Comparison of ENCODE assay signal across 10 cellular contexts in genomic region chr9:27108981-27109541, GRCh38. TPM values are rescaled to one million over a fixed set of nuclear protein-coding genes. Genes with fewer than 3 reads are reported as not detected.
DNase-seq lines count a peak whose midpoint lies in the region; ATAC-seq and TF ChIP-seq lines count a peak whose summit lies in the region.
"Had no signal": no experiment of that assay in that cellular context is flagged by ENCODE, and none has a peak within 500 bp of the region (broad histone marks: within the 10 kb centered on the region; RNA-seq: fewer than 3 reads in every experiment).

TEK (plus strand) TSS chr9:27109225; CDS start chr9:27109591, 366 bp downstream.

- H3K27ac Mint-ChIP-seq in endothelial cell (ENCODE audit: unreplicated experiment): peak within 1 kb of the TSS; percentile 98

- H3K27me3 ChIP-seq in left lung: no peaks in the 10 kb centered on the region

- peak within 1 kb of the TSS; percentile 56 to 65 for H3K27ac ChIP-seq in left lung

- peaks cover 57% of the 10 kb centered on the region for H3K4me1 Mint-ChIP-seq in endothelial cell (ENCODE audit: unreplicated experiment)

- H3K4me3 ChIP-seq in left lung: peak within 1 kb of the TSS in 1 of 2 donors; percentile 33

- DNase-seq in OCI-M1 (lab: John Stamatoyannopoulos, UW) (peak; percentile 49), endothelial cell (ENCODE audit: low spot score) (peak; percentile 52), left lung (no peak), NCI-H1694 (lab: John Stamatoyannopoulos, UW) (no peak), GOT3 (lab: John Stamatoyannopoulos, UW) (no peak), DMS53 treated with DMSO at 0.1 percent for 48 hours (lab: John Stamatoyannopoulos, UW; ENCODE audit: unreplicated experiment) (no peak)
- DNase-seq: amniotic stem cell, DMS79 had no signal

- no peaks in the 10 kb centered on the region for H3K36me3 ChIP-seq in left lung

- H3K27me3 Mint-ChIP-seq in endothelial cell (ENCODE audit: unreplicated experiment): peaks cover 3% of the 10 kb centered on the region

- TF ChIP-seq CTCF in endothelial cell (IDR thresholded peaks at IDR 0.05; ENCODE audit: unreplicated experiment) (no peak), left lung (IDR thresholded peaks at IDR 0.05) (no peak), subcutaneous adipose tissue (IDR thresholded peaks at IDR 0.05; ENCODE audit: low read depth) (no peak)

- no peak for ATAC-seq in left lung
- ATAC-seq in GM19467 (IDR thresholded peaks at IDR 0.05; ENCODE audit: unreplicated experiment): no peak

- peak within 1 kb of the TSS; percentile 96 for H3K4me3 Mint-ChIP-seq in endothelial cell (ENCODE audit: unreplicated experiment)

- intact Hi-C loops in left lung (cut with DNase I): no loop called here

- no peaks in the 10 kb centered on the region for H3K9me3 Mint-ChIP-seq in endothelial cell (ENCODE audit: unreplicated experiment)

- H3K9me3 ChIP-seq in left lung: no peaks in the 10 kb centered on the region

- H3K36me3 Mint-ChIP-seq in endothelial cell (ENCODE audit: low read depth, unreplicated experiment): peaks cover 27% of the 10 kb centered on the region

- H3K4me1 ChIP-seq in left lung: no peaks in the 10 kb centered on the region

RNA-seq across cellular contexts. Expression of gene TEK, which starts in this region (rescaled TPM):
- total RNA-seq in endothelial cell (ENCODE audit: unreplicated experiment) (448 TPM), left lung (10 to 100 TPM; 20.3 to 39.0 TPM), subcutaneous adipose tissue (10 to 100 TPM in 3 of 4 donors, 1 to 10 TPM in 1; 8.3 to 36.7 (median 16.7) TPM)

Comparison
In these comparisons a context has a peak if more than half of its experiments do, and no peak if none do; other contexts are left out.
1. RNA of gene TEK (total RNA-seq): 448 TPM in endothelial cell (single experiment); 20.3 to 39.0 TPM in left lung and 8.3 to 36.7 TPM in subcutaneous adipose tissue; every median in the first group is over 10 times any median in the second.
2. DNase-seq: peak in OCI-M1 (single experiment) and endothelial cell (single experiment); none in left lung (0 of 2), NCI-H1694 (single experiment), GOT3 (single experiment) and DMS53 treated with DMSO at 0.1 percent for 48 hours (single experiment).